In the genomic region with DNA sequence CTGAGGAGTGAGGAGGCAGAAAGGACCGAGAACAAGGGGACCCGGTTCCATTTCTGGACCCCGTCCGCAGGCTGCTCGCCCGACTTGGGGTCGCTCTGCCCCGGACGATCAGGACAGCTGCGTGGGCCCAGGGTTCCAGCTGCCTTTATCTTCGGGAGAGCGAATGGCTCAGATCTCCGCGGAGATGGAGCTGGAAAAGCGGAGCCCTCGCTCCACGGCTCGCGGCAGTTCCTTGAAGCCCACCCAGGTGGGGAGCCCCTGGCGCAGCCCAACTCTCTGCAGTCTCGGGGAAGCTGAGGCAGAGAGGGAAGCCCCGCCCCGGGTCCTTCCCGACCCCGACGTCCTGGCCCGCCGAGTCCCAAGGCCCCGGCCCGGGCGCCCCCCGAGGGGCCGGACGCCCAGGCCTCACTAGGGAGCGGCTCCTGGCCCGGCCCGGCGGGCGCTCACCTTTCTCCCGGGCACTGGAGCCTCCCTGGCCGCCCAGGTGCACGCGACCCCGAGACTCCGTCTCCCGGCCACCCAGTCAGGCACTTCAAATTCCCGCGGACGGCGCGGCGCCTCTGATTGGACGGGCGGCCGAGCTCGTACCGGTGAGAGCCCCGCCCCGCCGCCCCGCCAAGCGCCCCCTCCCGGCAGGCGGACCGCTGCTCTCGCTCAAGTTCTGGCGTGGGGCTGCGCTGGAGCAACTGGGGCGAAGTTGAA, we compare ENCODE assay signal across 8 cellular contexts.
DNase-seq lines count a peak whose midpoint lies in the region; ATAC-seq and TF ChIP-seq lines count a peak whose summit lies in the region.

No MANE protein-coding gene starts in this region.

- peak overlapping the region; percentile 35 for H3K4me2 ChIP-seq in neural progenitor cell

- no peaks in the 10 kb centered on the region for H3F3A ChIP-seq in neural progenitor cell (ENCODE audit: low read depth)

- H3K4me3 ChIP-seq in neural progenitor cell: peak overlapping the region; percentile 28

- H3K4me1 Mint-ChIP-seq in neural progenitor cell: peaks cover 3% of the 10 kb centered on the region

- peaks cover 6% of the 10 kb centered on the region for H3K9me3 Mint-ChIP-seq in neural progenitor cell

- no peak overlapping the region for H3K9ac ChIP-seq in neural progenitor cell

- H3K27ac Mint-ChIP-seq in neural progenitor cell: no peak overlapping the region

- no peak overlapping the region for H3K4me3 Mint-ChIP-seq in neural progenitor cell

- ATAC-seq in HG02588 (IDR thresholded peaks at IDR 0.05; ENCODE audit: unreplicated experiment) (no peak), GM19463 (IDR thresholded peaks at IDR 0.05; ENCODE audit: unreplicated experiment) (no peak), GM18858 (IDR thresholded peaks at IDR 0.05; ENCODE audit: unreplicated experiment) (no peak)

- no peaks in the 10 kb centered on the region for H3K36me3 ChIP-seq in neural progenitor cell

- no peaks in the 10 kb centered on the region for H3K9me3 ChIP-seq in neural progenitor cell (ENCODE audit: low read depth)

- no peak overlapping the region for H3K27ac ChIP-seq in neural progenitor cell

- peak; percentile 41 for TF ChIP-seq CTCF in neural progenitor cell (IDR thresholded peaks at IDR 0.05)

- H3K4me1 ChIP-seq in neural progenitor cell: no peaks in the 10 kb centered on the region

- no peak overlapping the region for H2AFZ ChIP-seq in neural progenitor cell (replicated peaks)

- H4K20me1 ChIP-seq in neural progenitor cell (ENCODE audit: low read depth): no peaks in the 10 kb centered on the region

- H3K36me3 Mint-ChIP-seq in neural progenitor cell: no peaks in the 10 kb centered on the region

- DNase-seq in ELR (ENCODE audit: low read depth) (peak; percentile 60), NCI-H1930 (lab: John Stamatoyannopoulos, UW) (peak; percentile 63 to 81), ecto neural progenitor cell (ENCODE audit: low spot score) (peak; percentile 69), neural progenitor cell (ENCODE audit: low spot score) (peak; percentile 43), NCI-H1092 treated with DMSO at 0.1 percent for 48 hours (lab: John Stamatoyannopoulos, UW) (no peak)

- H3K79me2 ChIP-seq in neural progenitor cell (ENCODE audit: low read depth): no peaks in the 10 kb centered on the region

- H3K27me3 ChIP-seq in neural progenitor cell: peaks cover 22% of the 10 kb centered on the region

- peaks cover 4% of the 10 kb centered on the region for H3K27me3 Mint-ChIP-seq in neural progenitor cell (ENCODE audit: insufficient read depth, low read depth)
